ENCODE assay signal across 2 cellular contexts in genomic region chr6:33490621-33491020, GRCh38.
TF ChIP-seq lines count a peak whose summit lies in the region.

No MANE protein-coding gene starts in this region.

TF ChIP-seq in GM23338, 12 proteins besides CTCF, POLR2A, EP300 and RAD21:
- TF ChIP-seq REST (IDR thresholded peaks at IDR 0.05; ENCODE audit: unreplicated experiment), result no peak
- no peak for TF ChIP-seq EZH2 (IDR thresholded peaks at IDR 0.05; ENCODE audit: low read depth, unreplicated experiment)
- TF ChIP-seq EZH2phosphoT487 (IDR thresholded peaks at IDR 0.05; ENCODE audit: unreplicated experiment), result no peak
- no peak for TF ChIP-seq ETS1 (IDR thresholded peaks at IDR 0.05)
- no peak for TF ChIP-seq ZNF462 (CRISPR knock-in tag; IDR thresholded peaks at IDR 0.05)
- TF ChIP-seq STAT1 (IDR thresholded peaks at IDR 0.05; ENCODE audit: unreplicated experiment), result no peak
- no peak for TF ChIP-seq ZNF114 (CRISPR knock-in tag; IDR thresholded peaks at IDR 0.05)
- TF ChIP-seq ZNF331 (CRISPR knock-in tag; IDR thresholded peaks at IDR 0.05; ENCODE audit: low read depth), result no peak
- no peak for TF ChIP-seq POLR2AphosphoS5 (IDR thresholded peaks at IDR 0.05; ENCODE audit: low read depth)
- no peak for TF ChIP-seq CREB1 (CRISPR knock-in tag; IDR thresholded peaks at IDR 0.05; ENCODE audit: low read depth)
- TF ChIP-seq NANOG (IDR thresholded peaks at IDR 0.05; ENCODE audit: borderline replicate concordance), result no peak
- TF ChIP-seq JUNB (IDR thresholded peaks at IDR 0.05; ENCODE audit: unreplicated experiment), result no peak

TF ChIP-seq in WTC11, 78 proteins besides CTCF, POLR2A, EP300 and RAD21 (continued from another document):
- TF ChIP-seq E2F5 (CRISPR knock-in tag; IDR thresholded peaks at IDR 0.05) (no peak), STAT6 (CRISPR knock-in tag; conservative IDR thresholded peaks at IDR 0.05; ENCODE audit: low read depth) (no peak), TP53 (CRISPR knock-in tag; IDR thresholded peaks at IDR 0.05) (no peak), ESRRA (CRISPR knock-in tag; IDR thresholded peaks at IDR 0.05; ENCODE audit: borderline replicate concordance) (no peak), ZNF532 (CRISPR knock-in tag; IDR thresholded peaks at IDR 0.05; ENCODE audit: borderline replicate concordance) (no peak), ZNF281 (CRISPR knock-in tag; IDR thresholded peaks at IDR 0.05) (no peak), CBFB (CRISPR knock-in tag; IDR thresholded peaks at IDR 0.05; ENCODE audit: low read depth) (no peak), NFYB (CRISPR knock-in tag; conservative IDR thresholded peaks at IDR 0.05; ENCODE audit: low read depth) (no peak), SMAD4 (CRISPR knock-in tag; IDR thresholded peaks at IDR 0.05) (no peak), PRRX2 (CRISPR knock-in tag; IDR thresholded peaks at IDR 0.05) (no peak), TCF7 (CRISPR knock-in tag; IDR thresholded peaks at IDR 0.05; ENCODE audit: low read depth) (no peak), RELA (CRISPR knock-in tag; IDR thresholded peaks at IDR 0.05; ENCODE audit: borderline replicate concordance) (no peak), MYBL2 (CRISPR knock-in tag; IDR thresholded peaks at IDR 0.05) (no peak), USF2 (CRISPR knock-in tag; IDR thresholded peaks at IDR 0.05) (no peak), ZNF671 (CRISPR knock-in tag; IDR thresholded peaks at IDR 0.05) (no peak)
TF ChIP-seq in WTC11: peak in this region for 0.
